22 cellular contexts compared by ENCODE assay signal in genomic region chr6:44951253-44951656, GRCh38.
DNase-seq lines count a peak whose midpoint lies in the region; ATAC-seq and TF ChIP-seq lines count a peak whose summit lies in the region.
"Had no signal": no experiment of that assay in that cellular context is flagged by ENCODE, and none has a peak within 500 bp of the region (broad histone marks: within the 10 kb centered on the region; RNA-seq: fewer than 3 reads in every experiment).

No MANE protein-coding gene starts in this region.

- no TSS peak for BruUV-seq in A673 (replicated peaks; lab: Mats Ljungman, UMichigan)

- no peak overlapping the region for H3K27ac Mint-ChIP-seq in CD4-positive, alpha-beta T cell
- H3K27ac Mint-ChIP-seq: CD14-positive monocyte had no signal

- H3K4ac ChIP-seq in mesendoderm (ENCODE audit: low read depth, low read length), result no peak overlapping the region

- H2AK5ac ChIP-seq in mesendoderm (ENCODE audit: low read length), result no peak overlapping the region

- no peak overlapping the region for H3K27ac ChIP-seq in A673 (ENCODE audit: low read depth, low read length, poor library complexity, severe bottlenecking)
- no peak overlapping the region for H3K27ac ChIP-seq in CD4-positive, alpha-beta T cell (ENCODE audit: low read depth, low read length)
- no peak overlapping the region for H3K27ac ChIP-seq in mesendoderm (ENCODE audit: low read depth, low read length)
- no peak overlapping the region for H3K27ac ChIP-seq in RWPE1
- no peak overlapping the region for H3K27ac ChIP-seq in thyroid gland
- H3K27ac ChIP-seq: SK-N-MC had no signal

- no peak overlapping the region for H3K23ac ChIP-seq in mesendoderm (ENCODE audit: low read length)

- H4K8ac ChIP-seq in mesendoderm (ENCODE audit: low read depth, low read length), result no peak overlapping the region

- H3K79me1 ChIP-seq in mesendoderm (ENCODE audit: low read length), result no peaks in the 10 kb centered on the region

- peaks cover 11% of the 10 kb centered on the region for H3K9me3 Mint-ChIP-seq in CD4-positive, alpha-beta T cell

- H3K4me3 Mint-ChIP-seq in CD4-positive, alpha-beta T cell, result no peak overlapping the region
- H3K4me3 Mint-ChIP-seq: CD14-positive monocyte had no signal

- H3K36me3 ChIP-seq in A673 (ENCODE audit: insufficient read depth, low read length, poor library complexity, severe bottlenecking) (peaks cover 3% of the 10 kb centered on the region), Loucy (ENCODE audit: insufficient read depth, low read length) (peaks cover 12% of the 10 kb centered on the region), mesendoderm (ENCODE audit: control insufficient read depth, insufficient read depth, low read length) (no peaks in the 10 kb centered on the region), thyroid gland (no peaks in the 10 kb centered on the region)
- H3K36me3 ChIP-seq: BE2C had no signal

- no peaks in the 10 kb centered on the region for H3F3A ChIP-seq in Loucy (ENCODE audit: low read depth)

- H3K4me1 ChIP-seq in A673 (ENCODE audit: insufficient read depth, low read length, poor library complexity, severe bottlenecking) (no peaks in the 10 kb centered on the region), Loucy (ENCODE audit: insufficient read depth, low read length, poor library complexity, severe bottlenecking) (peaks cover 11% of the 10 kb centered on the region), mesendoderm (ENCODE audit: control insufficient read depth, low read depth, low read length) (no peaks in the 10 kb centered on the region), thyroid gland (no peaks in the 10 kb centered on the region)
- H3K4me1 ChIP-seq: BE2C had no signal

- H3K27me3 Mint-ChIP-seq in CD4-positive, alpha-beta T cell, result no peaks in the 10 kb centered on the region

- ATAC-seq in CD4-positive, alpha-beta T cell (ENCODE audit: poor library complexity), result peak; percentile 52
- ATAC-seq: Panc1 had no signal

- POLR2A ChIA-PET in A673 (lab: Charles Lee; ENCODE audit: low non-redundant PET) (interaction anchor here (0.7 kb wide), 1 partner anchor 488 kb away, joined by 3 read pairs; no protein-coding TSS in a partner anchor), RWPE1 (lab: Yijun Ruan, JAX; ENCODE audit: low non-redundant PET) (no interaction called here)
- POLR2A ChIA-PET in CD4-positive, alpha-beta T cell (lab: Charles Lee), result no interaction called here

- H3K27me3 ChIP-seq in A673 (replicated peaks; ENCODE audit: insufficient read depth, low read depth, low read length, poor library complexity), result no peaks in the 10 kb centered on the region
- H3K27me3 ChIP-seq in CD4-positive, alpha-beta T cell (ENCODE audit: control insufficient read depth, insufficient read depth, low read length), result no peaks in the 10 kb centered on the region
- no peaks in the 10 kb centered on the region for H3K27me3 ChIP-seq in Loucy (ENCODE audit: insufficient read depth, low read length, poor library complexity, severe bottlenecking)
- H3K27me3 ChIP-seq in mesendoderm (ENCODE audit: insufficient read depth, low read length, poor library complexity), result no peaks in the 10 kb centered on the region
- H3K27me3 ChIP-seq in thyroid gland, result no peaks in the 10 kb centered on the region
- H3K27me3 ChIP-seq: BE2C had no signal

- H3K9me3 ChIP-seq in A673 (ENCODE audit: low read depth, low read length, poor library complexity, severe bottlenecking) (peaks cover 12% of the 10 kb centered on the region), Loucy (ENCODE audit: insufficient read depth, low read depth, low read length) (peaks cover 16% of the 10 kb centered on the region), thyroid gland (no peaks in the 10 kb centered on the region)
- peaks cover 13% of the 10 kb centered on the region for H3K9me3 ChIP-seq in CD4-positive, alpha-beta T cell (ENCODE audit: control insufficient read depth, low read length)
- H3K9me3 ChIP-seq: BE2C had no signal

- H2AFZ ChIP-seq in Loucy (ENCODE audit: low read length), result no peak overlapping the region

- H3K56ac ChIP-seq in mesendoderm (ENCODE audit: low read length), result no peak overlapping the region

- H2BK15ac ChIP-seq in mesendoderm (replicated peaks; ENCODE audit: low read depth), result no peak overlapping the region

- peaks cover 46% of the 10 kb centered on the region for H3K36me3 Mint-ChIP-seq in CD4-positive, alpha-beta T cell (ENCODE audit: low read depth)

- H2BK5ac ChIP-seq in mesendoderm (ENCODE audit: low read length), result no peak overlapping the region

- H3K4me2 ChIP-seq in Loucy (ENCODE audit: low read depth, low read length, poor library complexity, severe bottlenecking) (peak overlapping the region; percentile 10), mesendoderm (ENCODE audit: low read length) (no peak overlapping the region)

- intact Hi-C loops in A673 (cut with micrococcal nuclease; ENCODE audit: unreplicated experiment), result no loop called here
- intact Hi-C loops in CD4-positive, alpha-beta T cell (cut with DNase I, micrococcal nuclease), result no loop called here
- intact Hi-C loops in thyroid gland (cut with DNase I), result no loop called here

- no peak for TF ChIP-seq POLR2A in thyroid gland (IDR thresholded peaks at IDR 0.05)

- H3K18ac ChIP-seq in mesendoderm (ENCODE audit: low read length), result no peak overlapping the region

- H3K4me1 Mint-ChIP-seq in CD4-positive, alpha-beta T cell (ENCODE audit: low read depth), result peaks cover 15% of the 10 kb centered on the region
- H3K4me1 Mint-ChIP-seq: CD14-positive monocyte had no signal

- H4K5ac ChIP-seq in mesendoderm (ENCODE audit: low read length), result no peak overlapping the region

- H3K4me3 ChIP-seq in A673 (ENCODE audit: low read depth, low read length, poor library complexity, severe bottlenecking) (no peak overlapping the region), Loucy (ENCODE audit: low read length, poor library complexity, severe bottlenecking) (no peak overlapping the region), mesendoderm (ENCODE audit: low read length) (no peak overlapping the region), thyroid gland (replicated peaks in 1 of 3) (no peak overlapping the region)
- H3K4me3 ChIP-seq: SK-N-MC had no signal

- no peak overlapping the region for H3K9ac ChIP-seq in Loucy (ENCODE audit: low read depth, low read length, poor library complexity, severe bottlenecking)
- no peak overlapping the region for H3K9ac ChIP-seq in mesendoderm (ENCODE audit: low read length)

- DNase-seq in A673 (ENCODE audit: low spot score) (peak; percentile 39), mesendoderm (peak; percentile 48), RWPE1 (ENCODE audit: low spot score) (no peak), thyroid gland (no peak), NCI-H1417 (lab: John Stamatoyannopoulos, UW) (no peak)
- DNase-seq in CD4-positive, alpha-beta T cell, result no peak
- no peak for DNase-seq in activated effector memory CD4-positive, alpha-beta T cell treated with Interleukin-2 at 50 U/mL for 16 hours
- DNase-seq: BE2C, DMS153, KBM-7, MM.1S, NCI-H187, NCI-H2081 treated with DMSO at 0.1 percent for 48 hours, NCI-H2171, NCI-H226, NCI-H510A, NCI-H69, SIG-M5 had no signal

- TF ChIP-seq CTCF in A673 (conservative IDR thresholded peaks at IDR 0.05; ENCODE audit: low read depth, low read length) (no peak), Loucy (conservative IDR thresholded peaks at IDR 0.05; ENCODE audit: low read length) (no peak), RWPE1 (conservative IDR thresholded peaks at IDR 0.05; ENCODE audit: low read depth) (no peak), thyroid gland (IDR thresholded peaks at IDR 0.05) (no peak)
- TF ChIP-seq CTCF in CD4-positive, alpha-beta T cell (IDR thresholded peaks at IDR 0.05), result no peak

- H3K79me2 ChIP-seq in Loucy (ENCODE audit: insufficient read depth, low read length), result no peaks in the 10 kb centered on the region
- no peaks in the 10 kb centered on the region for H3K79me2 ChIP-seq in mesendoderm (ENCODE audit: control insufficient read depth, insufficient read depth, low read length)

- CTCF ChIA-PET in A673 (lab: Charles Lee) (no interaction called here), RWPE1 (lab: Yijun Ruan, JAX) (interaction anchor here (0.6 to 0.7 kb wide), 2 partner anchors 10 to 371 kb away, joined by 3 to 6 read pairs; no protein-coding TSS in a partner anchor)
- CTCF ChIA-PET in CD4-positive, alpha-beta T cell (lab: Charles Lee), result no interaction called here

- H3K9me2 ChIP-seq in Loucy (replicated peaks; ENCODE audit: low read depth, low read length), result no peaks in the 10 kb centered on the region

- H2BK120ac ChIP-seq in mesendoderm (ENCODE audit: low read depth, low read length), result no peak overlapping the region

- no peaks in the 10 kb centered on the region for H4K20me1 ChIP-seq in Loucy (ENCODE audit: insufficient read depth, low read length, poor library complexity, severe bottlenecking)

Comparison
In these comparisons a context has a peak if more than half of its experiments do, and no peak if none do; other contexts are left out.
1. DNase-seq: peak in A673 (single experiment) and mesendoderm (single experiment); none in CD4-positive, alpha-beta T cell (0 of 10), RWPE1 (single experiment), activated effector memory CD4-positive, alpha-beta T cell treated with Interleukin-2 at 50 U/mL for 16 hours (single experiment), thyroid gland (0 of 2) and NCI-H1417 (0 of 3).